In the genomic region with DNA sequence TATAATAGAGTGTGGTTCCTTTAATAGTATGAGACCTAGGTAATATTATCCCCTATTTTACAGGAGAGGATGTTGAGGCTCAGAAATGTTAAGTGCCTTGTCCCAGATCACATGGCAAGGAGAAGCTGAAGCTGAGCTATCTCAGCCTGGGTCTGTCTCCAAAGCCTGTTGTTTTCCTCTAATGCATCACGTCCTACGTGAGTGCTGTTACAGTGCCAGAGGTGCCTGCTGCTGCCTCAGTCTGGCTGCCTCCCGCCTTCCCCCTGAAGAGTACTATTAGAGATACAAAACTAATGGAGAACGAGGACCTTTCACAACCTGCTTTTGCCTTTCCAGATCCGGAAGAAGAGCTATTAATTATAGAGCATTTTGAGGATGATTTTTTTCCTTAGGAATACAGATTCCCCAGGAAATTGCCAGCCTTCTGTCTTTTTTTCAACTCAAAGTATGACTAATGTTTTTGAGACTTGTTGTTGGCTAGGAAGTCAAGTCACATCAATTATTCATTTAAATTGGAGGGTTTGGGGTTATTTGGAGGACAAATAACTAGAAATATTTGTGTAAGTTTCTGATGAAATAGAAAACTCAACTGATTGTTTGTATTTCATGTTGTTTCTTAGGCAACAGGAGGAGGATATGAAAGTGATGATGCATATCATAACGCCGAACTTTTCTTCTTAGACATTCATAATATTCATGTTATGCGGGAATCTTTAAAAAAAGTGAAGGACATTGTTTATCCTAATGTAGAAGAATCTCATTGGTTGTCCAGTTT, we compare ENCODE assay signal across 12 cellular contexts. TPM values are rescaled to one million over a fixed set of nuclear protein-coding genes. Genes with fewer than 3 reads are reported as not detected.
DNase-seq lines count a peak whose midpoint lies in the region; ATAC-seq, FAIRE-seq and TF ChIP-seq lines count a peak whose summit lies in the region.
"Had no signal": no experiment of that assay in that cellular context is flagged by ENCODE, and none has a peak within 500 bp of the region (broad histone marks: within the 10 kb centered on the region; RNA-seq: fewer than 3 reads in every experiment).

No MANE protein-coding gene starts in this region.

- ATAC-seq in GM21619 (IDR thresholded peaks at IDR 0.05; ENCODE audit: unreplicated experiment): no peak
- ATAC-seq: K562 had no signal

- 58 to 83% (median 69%) methylated on average over 8 of the region's 8 CpGs for WGBS in small intestine, 3 donors

- peak; percentile 69 for DNase-seq in AG10803 (ENCODE audit: low read depth)
- peak; percentile 0 for DNase-seq in HFFc6
- DNase-seq in cardiac fibroblast (ENCODE audit: low read depth in 2 of 2): peak; percentile 51 to 72
- DNase-seq in mesothelial cell of epicardium (ENCODE audit: low spot score in 2 of 2, unreplicated experiment in 2 of 2): no peak
- no peak for DNase-seq in NCI-H774 (lab: John Stamatoyannopoulos, UW)
- DNase-seq in small intestine: no peak
- DNase-seq in GM12891 (ENCODE audit: insufficient read length, low spot score): no peak
- DNase-seq: activated CD4-positive, alpha-beta T cell treated with anti-CD3 and anti-CD28 coated beads, Interleukin-2, amount 50 U/mL, for 1 hour; central memory CD4-positive, alpha-beta T cell had no signal

- peak overlapping the region; percentile 34 for H3K27ac Mint-ChIP-seq in HFFc6
- peak overlapping the region; percentile 96 for H3K27ac Mint-ChIP-seq in mesothelial cell of epicardium

- no peak for FAIRE-seq in small intestine (lab: Jason Lieb, UNC)
- no peak for FAIRE-seq in GM12891 (lab: Jason Lieb, UNC)
- FAIRE-seq: K562 had no signal

- peaks cover 5% of the 10 kb centered on the region; the same call in 1 of the 2 replicates for H3K36me3 Mint-ChIP-seq in HFFc6 (ENCODE audit: low read depth)
- H3K36me3 Mint-ChIP-seq in mesothelial cell of epicardium: peaks cover 6% of the 10 kb centered on the region

- H3K4me3 Mint-ChIP-seq in HFFc6: no peak overlapping the region
- H3K4me3 Mint-ChIP-seq in mesothelial cell of epicardium: no peak overlapping the region

- TF ChIP-seq POLR2A in GM12891 (IDR thresholded peaks at IDR 0.05; ENCODE audit: low read depth, low read length): no peak

- H3K4me3 ChIP-seq in AG10803 (ENCODE audit: low read length) (no peak overlapping the region), cardiac fibroblast (replicated peaks in 1 of 2; ENCODE audit: low read depth in 2 of 2, low read length in 2 of 2) (no peak overlapping the region), small intestine (ENCODE audit: low read depth in 1 of 2, low read length in 2 of 2) (no peak overlapping the region)
- H3K4me3 ChIP-seq: K562 had no signal

- no peaks in the 10 kb centered on the region for H3K27me3 Mint-ChIP-seq in HFFc6 (ENCODE audit: insufficient read depth)
- H3K27me3 Mint-ChIP-seq in mesothelial cell of epicardium (ENCODE audit: low read depth): no peaks in the 10 kb centered on the region

- H3K9me3 ChIP-seq in small intestine (ENCODE audit: control insufficient read depth, low read depth): no peaks in the 10 kb centered on the region
- H3K9me3 ChIP-seq: neutrophil had no signal

- H3K36me3 ChIP-seq in small intestine (ENCODE audit: control insufficient read depth in 2 of 2, insufficient read depth in 2 of 2, low read length in 2 of 2): peaks cover 0 to 6% of the 10 kb centered on the region in 2 donors

- H3K4me1 ChIP-seq in small intestine (ENCODE audit: control insufficient read depth in 2 of 2, insufficient read depth in 1 of 2, low read depth in 1 of 2, low read length in 1 of 2): no peaks in the 10 kb centered on the region

- H3K9me3 Mint-ChIP-seq in HFFc6: no peaks in the 10 kb centered on the region
- peaks cover 46% of the 10 kb centered on the region for H3K9me3 Mint-ChIP-seq in mesothelial cell of epicardium

- peak overlapping the region in 1 of 2 donors; percentile 27 for H3K27ac ChIP-seq in small intestine (ENCODE audit: low read depth in 1 of 2, low read length in 1 of 2)
- H3K27ac ChIP-seq: neutrophil had no signal

- peaks cover 7% of the 10 kb centered on the region for H3K4me1 Mint-ChIP-seq in HFFc6 (ENCODE audit: low read depth)
- H3K4me1 Mint-ChIP-seq in mesothelial cell of epicardium: peaks cover 26% of the 10 kb centered on the region

- TF ChIP-seq CTCF in AG10803 (conservative IDR thresholded peaks at IDR 0.05; ENCODE audit: low read length) (no peak), HFFc6 (IDR thresholded peaks at IDR 0.05) (no peak), cardiac fibroblast (IDR thresholded peaks at IDR 0.05; ENCODE audit: low read depth, low read length) (no peak), mesothelial cell of epicardium (IDR thresholded peaks at IDR 0.05; ENCODE audit: unreplicated experiment) (no peak)

- no peaks in the 10 kb centered on the region for H3K27me3 ChIP-seq in small intestine (ENCODE audit: control insufficient read depth in 2 of 2, insufficient read depth in 2 of 2, low read length in 2 of 2)
- H3K27me3 ChIP-seq: neutrophil had no signal

TF ChIP-seq in GM12891, 5 proteins besides CTCF, POLR2A, EP300 and RAD21:
- no peak for TF ChIP-seq TAF1 (IDR thresholded peaks at IDR 0.05; ENCODE audit: low read depth, low read length)
- TF ChIP-seq POLR2AphosphoS5 (IDR thresholded peaks at IDR 0.05; ENCODE audit: low read depth, low read length): no peak
- no peak for TF ChIP-seq POU2F2 (IDR thresholded peaks at IDR 0.05; ENCODE audit: low read depth, low read length)
- no peak for TF ChIP-seq PAX5 (IDR thresholded peaks at IDR 0.05; ENCODE audit: insufficient read depth, low read length, severe bottlenecking)
- no peak for TF ChIP-seq SPI1 (IDR thresholded peaks at IDR 0.05; ENCODE audit: low read depth, low read length)

RNA-seq across cellular contexts. Expression of gene MTMR1, which starts 43.9 kb away (rescaled TPM):
- total RNA-seq in HFFc6 (2021; fragmentation: NEBNext Ultra II Directional; extraction: Animal tissue kit (Norgen Biotek cat#: 25700)): 10 to 100 TPM in 5 of 6 experiments, 1 to 10 TPM in 1; 9.0 to 20.6 (median 20.2) TPM
- total RNA-seq in mesothelial cell of epicardium: 33.7 to 38.1 TPM (median 34.4 TPM) in 3 replicates
- polyA plus RNA-seq in small intestine: 1 to 10 TPM; 5.6 to 7.1 (median 5.7) TPM
- polyA plus RNA-seq in GM12891 (2012; ENCODE audit: low read depth, missing spikeins): 16.2 TPM

Comparison
In these comparisons a context has a peak if more than half of its experiments do, and no peak if none do; other contexts are left out.
1. DNase-seq: peak in AG10803 (single experiment), HFFc6 (single experiment) and cardiac fibroblast (2 of 2); none in mesothelial cell of epicardium (0 of 2), NCI-H774 (single experiment), small intestine (single experiment) and GM12891 (single experiment).